Comparison of ENCODE assay signal across 8 cellular contexts in the genomic region with DNA sequence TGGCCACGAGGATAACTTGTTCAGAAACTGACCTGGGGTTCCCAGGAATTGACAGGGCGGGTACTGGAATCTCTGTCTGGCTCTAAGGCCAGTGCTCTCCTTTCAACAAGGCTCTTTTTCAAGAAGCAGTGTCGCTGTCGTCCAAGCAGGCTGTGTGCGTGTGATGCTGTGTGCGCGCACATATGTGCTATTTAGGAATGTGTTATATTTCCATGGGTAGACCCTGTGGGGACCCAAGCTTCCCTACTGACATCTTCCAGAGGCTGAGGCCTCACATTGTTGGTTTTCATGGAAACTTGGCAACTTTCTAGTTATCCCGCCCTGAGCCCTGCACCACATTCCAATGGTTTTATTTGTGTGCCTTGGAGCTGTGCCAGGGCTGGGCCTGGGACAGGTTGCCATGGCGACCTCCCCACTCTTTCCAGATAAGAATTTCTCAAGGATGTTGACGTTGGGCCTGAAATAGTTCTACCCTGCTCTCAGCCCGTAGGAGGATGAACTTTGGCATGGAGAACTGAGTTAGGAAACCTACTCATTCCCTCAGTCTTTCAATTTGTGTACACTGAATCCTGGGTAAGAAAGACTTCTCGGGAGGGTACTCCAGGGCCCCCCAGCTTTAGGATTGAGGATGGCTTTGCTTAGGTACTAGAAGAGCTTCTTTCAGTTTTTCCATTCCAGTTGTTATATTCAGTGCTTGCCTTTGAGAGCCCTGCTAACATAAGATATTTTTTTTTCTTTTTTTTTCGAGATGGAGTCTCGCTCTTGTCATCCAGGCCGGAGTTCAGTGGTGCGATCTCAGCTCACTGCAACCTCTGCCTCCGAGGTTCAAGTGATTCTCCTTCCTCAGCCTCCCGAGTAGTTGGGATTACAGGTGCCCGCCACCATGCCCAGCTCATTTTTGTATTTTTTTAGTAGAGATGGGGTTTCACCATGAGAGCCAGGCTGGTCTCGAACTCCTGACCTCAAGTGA. TPM values are rescaled to one million over a fixed set of nuclear protein-coding genes. Genes with fewer than 3 reads are reported as not detected.
DNase-seq lines count a peak whose midpoint lies in the region; ATAC-seq, FAIRE-seq and TF ChIP-seq lines count a peak whose summit lies in the region.

No MANE protein-coding gene starts in this region.

- H3K4me3 ChIP-seq in heart right ventricle (peak overlapping the region in 6 of 10 donors; percentile 5 to 11 (median 10)), prostate gland (no peak overlapping the region)

- intact Hi-C loops in heart right ventricle (cut with DNase I), result loop anchor here in 4 of 10 donors (2.0 to 5.0 kb wide), 3 partner anchors 37 to 60 kb away; partner anchors contain the start of genes SRSF10 (in 3 of the 4) and PNRC2 (in 2 of the 4)
- intact Hi-C loops in prostate gland (cut with DNase I), result loop anchor here (2.0 to 5.0 kb wide), 2 partner anchors 38 to 57 kb away; partner anchors contain the start of gene SRSF10

- H3K27me3 ChIP-seq in heart right ventricle (no peaks in the 10 kb centered on the region), prostate gland (replicated peaks; ENCODE audit: insufficient read depth) (no peaks in the 10 kb centered on the region)

- 26 to 27% methylated on average over 20 of the region's 20 CpGs for WGBS in heart right ventricle, 2 donors
- 24% methylated on average over 20 of the region's 20 CpGs for WGBS in prostate gland

- peak in 1 of 9 donors; percentile 11 for TF ChIP-seq CTCF in heart right ventricle (IDR thresholded peaks at IDR 0.05)
- peak in 1 of 4 experiments; percentile 34 for TF ChIP-seq CTCF in prostate gland (IDR thresholded peaks at IDR 0.05)
- TF ChIP-seq CTCF in GM10266 (IDR thresholded peaks at IDR 0.05; ENCODE audit: control insufficient read depth, insufficient read depth, low read depth, missing control alignments), result no peak

- H3K9me3 ChIP-seq in heart right ventricle (no peaks in the 10 kb centered on the region), prostate gland (no peaks in the 10 kb centered on the region)

- H3K27ac ChIP-seq in heart right ventricle (peak overlapping the region; percentile 74 to 97 (median 92)), prostate gland (peak overlapping the region; percentile 87 to 89)

- FAIRE-seq in GM12892 (lab: Jason Lieb, UNC), result no peak

- H3K36me3 ChIP-seq in heart right ventricle, result no peaks in the 10 kb centered on the region
- H3K36me3 ChIP-seq in prostate gland, result no peaks in the 10 kb centered on the region

- TF ChIP-seq POLR2A in prostate gland (IDR thresholded peaks at IDR 0.05), result no peak
- no peak for TF ChIP-seq POLR2A in GM12892 (IDR thresholded peaks at IDR 0.05; ENCODE audit: low read depth, low read length)

- ATAC-seq in heart right ventricle (peak; percentile 83 to 92 (median 89)), HG03135 (IDR thresholded peaks at IDR 0.05; ENCODE audit: unreplicated experiment) (no peak)

- H3K4me1 ChIP-seq in heart right ventricle (peaks cover 52 to 85% (median 68%) of the 10 kb centered on the region in 9 donors), prostate gland (replicated peaks) (peaks cover 17% of the 10 kb centered on the region)

- DNase-seq in HS-27A (ENCODE audit: low read depth) (peak; percentile 99), amygdala (lab: John Stamatoyannopoulos, UW) (peak in 53 of 56 donors; percentile 2 to 76 (median 42)), heart right ventricle (peak; percentile 93 to 99), prostate gland (ENCODE audit: low spot score) (peak; percentile 99), GM12892 (ENCODE audit: insufficient read length) (no peak), D341Med (ENCODE audit: low spot score) (no peak), GM10266 (ENCODE audit: extremely low spot score) (no peak)

RNA-seq across cellular contexts. Expression of gene SRSF10, which starts 38.8 kb away (rescaled TPM):
- total RNA-seq in heart right ventricle (10 to 100 TPM; 40.7 to 65.8 (median 52.8) TPM), prostate gland (10 to 100 TPM; 94.3 to 94.9 TPM)
- polyA plus RNA-seq in heart right ventricle, result 10 to 100 TPM; 32.9 to 70.2 TPM
- polyA plus RNA-seq in GM12892 (2012; ENCODE audit: missing spikeins), result 157 TPM

RNA-seq across cellular contexts. Expression of gene PNRC2, which starts 59.3 kb away (rescaled TPM):
- total RNA-seq in heart right ventricle (100 to 1,000 TPM in 5 of 10 donors, 10 to 100 TPM in 5; 65.1 to 129 (median 93.8) TPM), prostate gland (100 to 1,000 TPM in 1 of 2 donors, 10 to 100 TPM in 1; 86.6 to 117 TPM)
- 10 to 100 TPM; 58.4 to 60.6 TPM for polyA plus RNA-seq in heart right ventricle
- polyA plus RNA-seq in GM12892 (2012; ENCODE audit: missing spikeins), result 112 TPM

Comparison
In these comparisons a context has a peak if more than half of its experiments do, and no peak if none do; other contexts are left out.
1. DNase-seq: peak in HS-27A (single experiment), amygdala (53 of 56), heart right ventricle (2 of 2) and prostate gland (single experiment); none in GM12892 (single experiment), D341Med (single experiment) and GM10266 (single experiment).
2. H3K4me3 ChIP-seq: peak in heart right ventricle (6 of 10); none in prostate gland (0 of 2).